ENCODE assay signal across 20 cellular contexts in the genomic region with DNA sequence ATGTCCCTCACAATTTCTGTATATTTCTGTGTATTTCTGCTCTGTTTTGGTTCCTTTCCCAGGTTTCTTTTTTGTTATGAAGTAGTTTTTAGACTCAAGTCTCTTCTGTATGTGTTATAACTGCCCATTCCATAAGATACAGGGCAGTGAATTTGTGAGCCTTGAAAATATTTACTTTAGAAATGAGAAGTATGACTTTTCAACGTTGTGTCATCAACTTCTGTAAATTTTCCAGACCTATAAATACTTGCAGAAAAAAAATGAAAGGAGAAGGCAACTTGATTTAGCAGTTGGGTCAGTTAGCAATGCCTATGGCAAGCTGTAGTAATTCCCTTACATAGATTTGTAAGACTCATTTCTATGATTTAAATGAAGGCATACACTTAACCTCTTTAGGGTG. TPM values are rescaled to one million over a fixed set of nuclear protein-coding genes. Genes with fewer than 3 reads are reported as not detected.
DNase-seq lines count a peak whose midpoint lies in the region; ATAC-seq and TF ChIP-seq lines count a peak whose summit lies in the region.
"Had no signal": no experiment of that assay in that cellular context is flagged by ENCODE, and none has a peak within 500 bp of the region (broad histone marks: within the 10 kb centered on the region; RNA-seq: fewer than 3 reads in every experiment).

No MANE protein-coding gene starts in this region.

- DNase-seq in HFFc6 (peak; percentile 43), body of pancreas (no peak), iris pigment epithelial cell (ENCODE audit: low read depth) (peak; percentile 49), stomach (no peak), GM10266 (ENCODE audit: extremely low spot score) (no peak), NCI-H510A treated with DMSO at 0.1 percent for 48 hours (lab: John Stamatoyannopoulos, UW) (no peak)
- DNase-seq: lower lobe of right lung; MG63; naive B cell; NCI-H2029; NCI-H524; posterior cingulate gyrus; stimulated activated naive CD8-positive, alpha-beta T cell treated with anti-CD3 and anti-CD28 coated beads, Interleukin-15, Interleukin-2, amounts not matched to agents 100 U/mL and 50 U/mL, for 24 hours; T-helper 9 cell had no signal

- ATAC-seq in body of pancreas (no peak), GM21723 (IDR thresholded peaks at IDR 0.05; ENCODE audit: unreplicated experiment) (no peak), GM21515 (IDR thresholded peaks at IDR 0.05; ENCODE audit: unreplicated experiment) (no peak)
- ATAC-seq: activated CD4-positive, CD25-positive, alpha-beta regulatory T cell treated with anti-CD3 and anti-CD28 coated beads, Interleukin-2, amount 50 U/mL, for 24 hours; activated T-helper 17 cell treated with anti-CD3 and anti-CD28 coated beads, Interleukin-2, amount 50 U/mL, for 72 hours; lower lobe of right lung; stimulated activated naive CD8-positive, alpha-beta T cell treated with anti-CD3 and anti-CD28 coated beads, Interleukin-15, Interleukin-2, amounts not matched to agents 100 U/mL and 50 U/mL, for 24 hours had no signal

- intact Hi-C loops in body of pancreas (cut with DNase I), result no loop called here
- intact Hi-C loops in stomach (cut with DNase I; ENCODE audit: low total_unique reads), result no loop called here

- no peaks in the 10 kb centered on the region for H3K27me3 ChIP-seq in body of pancreas
- H3K27me3 ChIP-seq in stomach, result no peaks in the 10 kb centered on the region
- H3K27me3 ChIP-seq: MG63, SJSA1 had no signal

- H3K9me3 Mint-ChIP-seq in HFFc6, result no peaks in the 10 kb centered on the region
- H3K9me3 Mint-ChIP-seq: activated T-helper 17 cell treated with anti-CD3 and anti-CD28 coated beads, Interleukin-2, amount 50 U/mL, for 72 hours had no signal

- TF ChIP-seq POLR2A in body of pancreas (IDR thresholded peaks at IDR 0.05) (no peak), stomach (IDR thresholded peaks at IDR 0.05) (no peak)

- no peak for TF ChIP-seq CTCF in HFFc6 (IDR thresholded peaks at IDR 0.05)
- TF ChIP-seq CTCF in body of pancreas (IDR thresholded peaks at IDR 0.05), result no peak
- no peak for TF ChIP-seq CTCF in stomach (IDR thresholded peaks at IDR 0.05)
- TF ChIP-seq CTCF in GM10266 (IDR thresholded peaks at IDR 0.05; ENCODE audit: control insufficient read depth, insufficient read depth, low read depth, missing control alignments), result no peak

- no peak for TF ChIP-seq EP300 in stomach (IDR thresholded peaks at IDR 0.05)

- peaks cover 76% of the 10 kb centered on the region for H3K4me1 ChIP-seq in body of pancreas
- peaks cover 6 to 92% (median 40%) of the 10 kb centered on the region in 4 donors for H3K4me1 ChIP-seq in stomach

- H3K9me3 ChIP-seq in body of pancreas, result no peaks in the 10 kb centered on the region
- H3K9me3 ChIP-seq in stomach, result no peaks in the 10 kb centered on the region
- H3K9me3 ChIP-seq: lower lobe of right lung, MG63, SJSA1 had no signal

- 0 to 2% methylated on average over 1 of the region's 1 CpG for WGBS in body of pancreas, 2 donors
- WGBS in stomach, 5 donors, result 1 to 8% (median 3%) methylated on average over 1 of the region's 1 CpG

- H3K36me3 ChIP-seq in body of pancreas (replicated peaks in 1 of 2; ENCODE audit: insufficient read depth in 1 of 2, low read depth in 2 of 2) (no peaks in the 10 kb centered on the region), stomach (no peaks in the 10 kb centered on the region)
- H3K36me3 ChIP-seq: lower lobe of right lung had no signal

- peak overlapping the region; percentile 79 for H3K27ac Mint-ChIP-seq in HFFc6
- H3K27ac Mint-ChIP-seq: activated T-helper 17 cell treated with anti-CD3 and anti-CD28 coated beads, Interleukin-2, amount 50 U/mL, for 72 hours had no signal

- H3K4me1 Mint-ChIP-seq in HFFc6 (ENCODE audit: low read depth), result peaks cover 93% of the 10 kb centered on the region
- H3K4me1 Mint-ChIP-seq: activated T-helper 17 cell treated with anti-CD3 and anti-CD28 coated beads, Interleukin-2, amount 50 U/mL, for 72 hours; naive B cell had no signal

- no peaks in the 10 kb centered on the region; the same call in 1 of the 2 replicates for H3K27me3 Mint-ChIP-seq in HFFc6 (ENCODE audit: insufficient read depth)

- peaks cover 29% of the 10 kb centered on the region; the same call in 1 of the 2 replicates for H3K36me3 Mint-ChIP-seq in HFFc6 (ENCODE audit: low read depth)
- H3K36me3 Mint-ChIP-seq: naive B cell had no signal

- H3K4me3 Mint-ChIP-seq in HFFc6, result peak overlapping the region; percentile 64
- H3K4me3 Mint-ChIP-seq: activated T-helper 17 cell treated with anti-CD3 and anti-CD28 coated beads, Interleukin-2, amount 50 U/mL, for 72 hours; naive B cell had no signal

- H3K27ac ChIP-seq in body of pancreas (peak overlapping the region; percentile 45 to 73 (median 54)), stomach (peak overlapping the region in 3 of 5 donors; percentile 28 to 65 (median 65))
- H3K27ac ChIP-seq: lower lobe of right lung, SJSA1 had no signal

- no peak overlapping the region for H3K4me3 ChIP-seq in body of pancreas
- H3K4me3 ChIP-seq in stomach, result no peak overlapping the region
- H3K4me3 ChIP-seq: lower lobe of right lung, MG63, SJSA1 had no signal

RNA-seq across cellular contexts. Expression of a gene that starts 11.5 kb away (rescaled TPM):
- total RNA-seq in HFFc6 (2021; fragmentation: NEBNext Ultra II Directional; extraction: Animal tissue kit (Norgen Biotek cat#: 25700)), result 10 to 100 TPM; 69.9 to 87.2 (median 77.0) TPM
- total RNA-seq in body of pancreas, result 10 to 100 TPM; 42.5 to 44.2 TPM
- 10 to 100 TPM; 31.7 to 43.4 (median 35.2) TPM for total RNA-seq in stomach
- 10 to 100 TPM in 1 of 3 donors, 1 to 10 TPM in 2; 3.4 to 10.9 (median 3.5) TPM for polyA plus RNA-seq in stomach
- total RNA-seq: activated CD8-positive, alpha-beta memory T cell treated with anti-CD3 and anti-CD28 coated beads for 36 hours had no signal

Comparison
In these comparisons a context has a peak if more than half of its experiments do, and no peak if none do; other contexts are left out.
1. DNase-seq: peak in HFFc6 (single experiment) and iris pigment epithelial cell (single experiment); none in body of pancreas (0 of 4), stomach (single experiment), GM10266 (single experiment) and NCI-H510A treated with DMSO at 0.1 percent for 48 hours (single experiment).